Comparison of ENCODE assay signal across 12 cellular contexts in the genomic region with DNA sequence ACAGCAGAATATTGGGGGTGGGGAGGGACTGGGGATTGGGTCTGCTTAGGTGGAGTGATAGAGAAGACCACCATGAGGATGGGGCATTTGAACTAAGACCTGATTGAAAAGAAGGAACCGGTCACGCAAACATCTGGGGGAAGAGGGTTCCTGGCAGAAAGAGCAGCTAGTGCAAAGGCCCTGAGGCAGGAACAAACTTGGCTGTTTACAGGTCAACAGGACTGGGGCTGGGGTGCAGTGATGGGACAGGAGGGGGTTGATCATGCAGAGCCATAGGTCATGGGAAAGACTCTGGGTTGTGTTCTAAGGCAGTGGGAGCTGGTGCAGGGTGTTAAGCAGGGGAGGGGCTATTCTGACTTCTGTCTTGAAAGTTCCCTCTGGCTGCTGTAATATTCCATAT. TPM values are rescaled to one million over a fixed set of nuclear protein-coding genes. Genes with fewer than 3 reads are reported as not detected.
DNase-seq lines count a peak whose midpoint lies in the region; ATAC-seq and TF ChIP-seq lines count a peak whose summit lies in the region.
"Had no signal": no experiment of that assay in that cellular context is flagged by ENCODE, and none has a peak within 500 bp of the region (broad histone marks: within the 10 kb centered on the region; RNA-seq: fewer than 3 reads in every experiment).

No MANE protein-coding gene starts in this region.

- H3K27ac Mint-ChIP-seq in activated naive CD4-positive, alpha-beta T cell treated with anti-CD3 and anti-CD28 coated beads for 36 hours: peak overlapping the region; percentile 11
- H3K27ac Mint-ChIP-seq in central memory CD8-positive, alpha-beta T cell (ENCODE audit: low read depth): peak overlapping the region; percentile 99
- peak overlapping the region; percentile 98 for H3K27ac Mint-ChIP-seq in stimulated activated effector memory CD8-positive, alpha-beta T cell treated with anti-CD3 and anti-CD28 coated beads, Interleukin-12 subunit alpha, Interleukin-12 subunit beta, amount 100 ng/mL, for 72 hours

- no peaks in the 10 kb centered on the region for H3K9me3 Mint-ChIP-seq in activated naive CD4-positive, alpha-beta T cell treated with anti-CD3 and anti-CD28 coated beads for 36 hours
- H3K9me3 Mint-ChIP-seq in central memory CD8-positive, alpha-beta T cell: no peaks in the 10 kb centered on the region
- H3K9me3 Mint-ChIP-seq in stimulated activated effector memory CD8-positive, alpha-beta T cell treated with anti-CD3 and anti-CD28 coated beads, Interleukin-12 subunit alpha, Interleukin-12 subunit beta, amount 100 ng/mL, for 72 hours: no peaks in the 10 kb centered on the region

- peaks cover 35% of the 10 kb centered on the region for H3K4me1 Mint-ChIP-seq in activated naive CD4-positive, alpha-beta T cell treated with anti-CD3 and anti-CD28 coated beads for 36 hours (ENCODE audit: low read depth)
- H3K4me1 Mint-ChIP-seq in central memory CD8-positive, alpha-beta T cell: peaks cover 37% of the 10 kb centered on the region
- peaks cover 35% of the 10 kb centered on the region for H3K4me1 Mint-ChIP-seq in stimulated activated effector memory CD8-positive, alpha-beta T cell treated with anti-CD3 and anti-CD28 coated beads, Interleukin-12 subunit alpha, Interleukin-12 subunit beta, amount 100 ng/mL, for 72 hours

- H3K27ac ChIP-seq in RWPE1: peak overlapping the region; percentile 74
- H3K27ac ChIP-seq: prostate gland had no signal

- no peaks in the 10 kb centered on the region for H3K27me3 Mint-ChIP-seq in activated naive CD4-positive, alpha-beta T cell treated with anti-CD3 and anti-CD28 coated beads for 36 hours (ENCODE audit: low read depth)
- H3K27me3 Mint-ChIP-seq in central memory CD8-positive, alpha-beta T cell: no peaks in the 10 kb centered on the region

- POLR2A ChIA-PET in RWPE1 (lab: Yijun Ruan, JAX; ENCODE audit: low non-redundant PET): interaction anchor here (0.7 kb wide), 1 partner anchor 269 kb away, joined by 10 read pairs; no protein-coding TSS in a partner anchor

- intact Hi-C loops in activated naive CD4-positive, alpha-beta T cell treated with anti-CD3 and anti-CD28 coated beads for 36 hours (cut with micrococcal nuclease): loop anchor here (5.0 kb wide), 1 partner anchor 407 kb away; a partner anchor contains a TSS

- CTCF ChIA-PET in activated naive CD4-positive, alpha-beta T cell treated with anti-CD3 and anti-CD28 coated beads for 36 hours (lab: Charles Lee): no interaction called here
- CTCF ChIA-PET in RWPE1 (lab: Yijun Ruan, JAX): no interaction called here

- H3K4me3 Mint-ChIP-seq in activated naive CD4-positive, alpha-beta T cell treated with anti-CD3 and anti-CD28 coated beads for 36 hours: peak overlapping the region; percentile 11
- H3K4me3 Mint-ChIP-seq in central memory CD8-positive, alpha-beta T cell: peak overlapping the region; percentile 96
- H3K4me3 Mint-ChIP-seq in stimulated activated effector memory CD8-positive, alpha-beta T cell treated with anti-CD3 and anti-CD28 coated beads, Interleukin-12 subunit alpha, Interleukin-12 subunit beta, amount 100 ng/mL, for 72 hours: peak overlapping the region; percentile 98

- DNase-seq in activated naive CD4-positive, alpha-beta T cell treated with anti-CD3 and anti-CD28 coated beads for 36 hours: no peak
- DNase-seq in activated naive CD4-positive, alpha-beta T cell treated with anti-CD3 and anti-CD28 coated beads, Interleukin-2, amount 50 U/mL, for 16 hours: no peak
- DNase-seq in RWPE1 (ENCODE audit: low spot score) (no peak), MV-4-11 (lab: John Stamatoyannopoulos, UW) (no peak), HCEC 1CT (no peak)
- DNase-seq in central memory CD8-positive, alpha-beta T cell (ENCODE audit: low spot score in 2 of 2): no peak
- DNase-seq in stimulated activated effector memory CD8-positive, alpha-beta T cell treated with anti-CD3 and anti-CD28 coated beads, Interleukin-12 subunit alpha, Interleukin-12 subunit beta, amount 100 ng/mL, for 72 hours (ENCODE audit: low spot score in 2 of 2): no peak
- DNase-seq: NCI-H146, NCI-H524, transverse colon had no signal

- H3K36me3 Mint-ChIP-seq in activated naive CD4-positive, alpha-beta T cell treated with anti-CD3 and anti-CD28 coated beads for 36 hours (ENCODE audit: low read depth): peaks cover 16% of the 10 kb centered on the region
- peaks cover 29% of the 10 kb centered on the region for H3K36me3 Mint-ChIP-seq in central memory CD8-positive, alpha-beta T cell (ENCODE audit: insufficient read depth)
- H3K36me3 Mint-ChIP-seq in stimulated activated effector memory CD8-positive, alpha-beta T cell treated with anti-CD3 and anti-CD28 coated beads, Interleukin-12 subunit alpha, Interleukin-12 subunit beta, amount 100 ng/mL, for 72 hours: peaks cover 44% of the 10 kb centered on the region

- no peak for TF ChIP-seq CTCF in RWPE1 (conservative IDR thresholded peaks at IDR 0.05; ENCODE audit: low read depth)

- no peak for ATAC-seq in central memory CD8-positive, alpha-beta T cell (replicated peaks; ENCODE audit: extremely low read depth, poor library complexity, severe bottlenecking)
- ATAC-seq in stimulated activated effector memory CD8-positive, alpha-beta T cell treated with anti-CD3 and anti-CD28 coated beads, Interleukin-12 subunit alpha, Interleukin-12 subunit beta, amount 100 ng/mL, for 72 hours: no peak
- ATAC-seq in HG02840 (IDR thresholded peaks at IDR 0.05; ENCODE audit: low FRiP score, unreplicated experiment): no peak

RNA-seq across cellular contexts. Expression of a gene that starts 1.9 kb away (rescaled TPM):
- 10 to 100 TPM; 38.4 to 38.7 TPM for total RNA-seq in activated naive CD4-positive, alpha-beta T cell treated with anti-CD3 and anti-CD28 coated beads for 36 hours

RNA-seq across cellular contexts. Expression of a gene that starts 18.9 kb away (rescaled TPM):
- total RNA-seq in activated naive CD4-positive, alpha-beta T cell treated with anti-CD3 and anti-CD28 coated beads for 36 hours: under 1 TPM; 0.31 to 0.40 TPM

RNA-seq across cellular contexts. Expression of a gene that starts 50.4 kb away (rescaled TPM):
- 1 to 10 TPM; 5.2 to 6.0 TPM for total RNA-seq in activated naive CD4-positive, alpha-beta T cell treated with anti-CD3 and anti-CD28 coated beads for 36 hours

RNA-seq across cellular contexts. Expression of a gene that starts 50.6 kb away (rescaled TPM):
- total RNA-seq in activated naive CD4-positive, alpha-beta T cell treated with anti-CD3 and anti-CD28 coated beads for 36 hours: 10 to 100 TPM; 24.7 to 25.7 TPM

Comparison
In these comparisons a context has a peak if more than half of its experiments do, and no peak if none do; other contexts are left out.
1. H3K27ac Mint-ChIP-seq: peak in every context shown above with its lines; median percentile 99 in central memory CD8-positive, alpha-beta T cell; 98 in stimulated activated effector memory CD8-positive, alpha-beta T cell treated with anti-CD3 and anti-CD28 coated beads, Interleukin-12 subunit alpha, Interleukin-12 subunit beta, amount 100 ng/mL, for 72 hours; 11 in activated naive CD4-positive, alpha-beta T cell treated with anti-CD3 and anti-CD28 coated beads for 36 hours.
2. H3K4me3 Mint-ChIP-seq: peak in every context shown above with its lines; median percentile 98 in stimulated activated effector memory CD8-positive, alpha-beta T cell treated with anti-CD3 and anti-CD28 coated beads, Interleukin-12 subunit alpha, Interleukin-12 subunit beta, amount 100 ng/mL, for 72 hours; 96 in central memory CD8-positive, alpha-beta T cell; 11 in activated naive CD4-positive, alpha-beta T cell treated with anti-CD3 and anti-CD28 coated beads for 36 hours.